8 cellular contexts compared by ENCODE assay signal in the genomic region with DNA sequence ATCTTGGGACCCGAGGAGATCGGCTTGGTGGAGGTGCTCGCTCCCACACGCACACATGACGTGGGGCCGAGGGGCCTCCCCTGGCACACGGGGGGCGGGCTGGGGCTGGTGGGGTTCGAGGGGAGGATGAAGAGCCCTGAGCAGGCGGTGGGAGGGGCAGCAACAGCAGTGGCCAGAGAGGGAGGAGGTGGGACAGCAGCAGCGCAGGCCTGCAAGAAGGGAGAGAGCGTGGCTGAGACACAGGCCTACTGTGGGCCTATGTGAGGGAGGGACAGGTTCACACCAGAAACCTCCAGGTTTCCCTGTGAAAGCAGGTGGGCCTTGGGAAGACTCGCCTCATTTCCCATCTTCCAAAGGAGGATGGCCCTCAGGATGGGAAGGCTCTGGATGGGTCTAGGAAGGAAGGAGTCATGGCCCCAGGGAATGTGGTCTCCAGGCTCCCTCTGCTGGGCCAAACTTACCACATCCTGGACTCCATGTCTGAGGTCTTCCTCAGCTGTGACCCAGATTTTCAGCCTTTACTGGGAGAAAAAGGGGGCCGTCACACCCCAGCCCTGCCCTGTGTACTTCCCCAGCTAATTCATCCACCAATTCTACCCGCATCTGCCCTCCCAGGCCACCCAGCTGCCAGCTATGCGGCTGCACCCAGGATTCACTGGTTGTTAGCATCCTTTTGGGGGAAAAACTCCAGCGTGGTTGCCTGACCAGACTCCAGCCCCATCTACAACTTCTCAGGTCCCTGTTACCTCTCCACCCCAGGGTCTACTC. TPM values are rescaled to one million over a fixed set of nuclear protein-coding genes. Genes with fewer than 3 reads are reported as not detected.
DNase-seq lines count a peak whose midpoint lies in the region; ATAC-seq and TF ChIP-seq lines count a peak whose summit lies in the region.

No MANE protein-coding gene starts in this region.

- peak; percentile 43 for ATAC-seq in activated CD8-positive, alpha-beta memory T cell treated with anti-CD3 and anti-CD28 coated beads, Interleukin-2, amount 10 ng/mL, durations not matched to agents 7 days and 5 days
- ATAC-seq in HG03280 (IDR thresholded peaks at IDR 0.05; ENCODE audit: unreplicated experiment): no peak
- ATAC-seq in HG02678 (IDR thresholded peaks at IDR 0.05; ENCODE audit: unreplicated experiment): no peak

- peak; percentile 63 for TF ChIP-seq CTCF in WI38 (IDR thresholded peaks at IDR 0.05; ENCODE audit: low read depth, low read length)

- no peak overlapping the region for H3K4me3 ChIP-seq in WI38 (ENCODE audit: low read depth, low read length)

- H3K27ac Mint-ChIP-seq in activated CD8-positive, alpha-beta memory T cell treated with anti-CD3 and anti-CD28 coated beads, Interleukin-2, amount 10 ng/mL, durations not matched to agents 7 days and 5 days: no peak overlapping the region
- no peak overlapping the region for H3K27ac Mint-ChIP-seq in immature natural killer cell

- H3K9me3 Mint-ChIP-seq in activated CD8-positive, alpha-beta memory T cell treated with anti-CD3 and anti-CD28 coated beads, Interleukin-2, amount 10 ng/mL, durations not matched to agents 7 days and 5 days (ENCODE audit: low read depth): no peaks in the 10 kb centered on the region
- H3K9me3 Mint-ChIP-seq in immature natural killer cell: no peaks in the 10 kb centered on the region

- no peak overlapping the region for H3K4me3 Mint-ChIP-seq in activated CD8-positive, alpha-beta memory T cell treated with anti-CD3 and anti-CD28 coated beads, Interleukin-2, amount 10 ng/mL, durations not matched to agents 7 days and 5 days
- no peak overlapping the region for H3K4me3 Mint-ChIP-seq in immature natural killer cell

- peak; percentile 54 for DNase-seq in activated CD8-positive, alpha-beta memory T cell treated with anti-CD3 and anti-CD28 coated beads, Interleukin-2, amount 10 ng/mL, durations not matched to agents 7 days and 5 days
- no peak for DNase-seq in activated CD8-positive, alpha-beta memory T cell treated with anti-CD3 and anti-CD28 coated beads, Interleukin-2, amount 50 U/mL, for 48 hours
- peak; percentile 86 for DNase-seq in HuH-7.5 (ENCODE audit: low spot score)
- DNase-seq in immature natural killer cell: peak in 2 of 3 donors; percentile 16 to 21
- DNase-seq in GF-D8 (lab: John Stamatoyannopoulos, UW): no peak

- peaks cover 42% of the 10 kb centered on the region for H3K27me3 Mint-ChIP-seq in activated CD8-positive, alpha-beta memory T cell treated with anti-CD3 and anti-CD28 coated beads, Interleukin-2, amount 10 ng/mL, durations not matched to agents 7 days and 5 days
- H3K27me3 Mint-ChIP-seq in immature natural killer cell (ENCODE audit: low read depth in 3 of 3): peaks cover 22 to 29% (median 29%) of the 10 kb centered on the region in 3 donors

- peaks cover 16% of the 10 kb centered on the region for H3K4me1 Mint-ChIP-seq in activated CD8-positive, alpha-beta memory T cell treated with anti-CD3 and anti-CD28 coated beads, Interleukin-2, amount 10 ng/mL, durations not matched to agents 7 days and 5 days
- H3K4me1 Mint-ChIP-seq in immature natural killer cell: peaks cover 8 to 14% of the 10 kb centered on the region in 2 donors

- H3K36me3 Mint-ChIP-seq in activated CD8-positive, alpha-beta memory T cell treated with anti-CD3 and anti-CD28 coated beads, Interleukin-2, amount 10 ng/mL, durations not matched to agents 7 days and 5 days: peaks cover 4% of the 10 kb centered on the region
- peaks cover 0 to 4% (median 0%) of the 10 kb centered on the region in 3 donors for H3K36me3 Mint-ChIP-seq in immature natural killer cell

- CTCF ChIA-PET in activated CD8-positive, alpha-beta memory T cell treated with anti-CD3 and anti-CD28 coated beads, Interleukin-2, amount 10 ng/mL, durations not matched to agents 7 days and 5 days (lab: Charles Lee): interaction anchor here (0.6 to 1.7 kb wide), 9 partner anchors 10 to 146 kb away, joined by 3 to 5 read pairs (median 4); no protein-coding TSS in a partner anchor

RNA-seq across cellular contexts. Expression of gene PIANP, which starts 2.8 kb away (rescaled TPM):
- not detected for total RNA-seq in activated CD8-positive, alpha-beta memory T cell treated with anti-CD3 and anti-CD28 coated beads, Interleukin-2, amount 10 ng/mL, durations not matched to agents 7 days and 5 days
- polyA plus RNA-seq in immature natural killer cell: not detected

RNA-seq across cellular contexts. Expression of gene ZNF384, which starts 8.6 kb away (rescaled TPM):
- 10 to 100 TPM; 76.3 to 76.4 TPM for total RNA-seq in activated CD8-positive, alpha-beta memory T cell treated with anti-CD3 and anti-CD28 coated beads, Interleukin-2, amount 10 ng/mL, durations not matched to agents 7 days and 5 days
- 10 to 100 TPM; 14.6 to 41.5 (median 31.6) TPM for polyA plus RNA-seq in immature natural killer cell

RNA-seq across cellular contexts. Expression of gene COPS7A, which starts 26.1 kb away (rescaled TPM):
- 10 to 100 TPM; 28.2 to 30.0 TPM for total RNA-seq in activated CD8-positive, alpha-beta memory T cell treated with anti-CD3 and anti-CD28 coated beads, Interleukin-2, amount 10 ng/mL, durations not matched to agents 7 days and 5 days
- polyA plus RNA-seq in immature natural killer cell: 10 to 100 TPM; 34.1 to 62.1 (median 45.6) TPM

RNA-seq across cellular contexts. Expression of gene ING4, which starts 34.8 kb away (rescaled TPM):
- total RNA-seq in activated CD8-positive, alpha-beta memory T cell treated with anti-CD3 and anti-CD28 coated beads, Interleukin-2, amount 10 ng/mL, durations not matched to agents 7 days and 5 days: 10 to 100 TPM; 26.0 to 26.3 TPM
- 100 to 1,000 TPM in 1 of 3 donors, 10 to 100 TPM in 2; 60.7 to 156 (median 93.9) TPM for polyA plus RNA-seq in immature natural killer cell

RNA-seq across cellular contexts. Expression of gene ACRBP, which starts 50.5 kb away (rescaled TPM):
- 1 to 10 TPM; 1.1 to 2.0 TPM for total RNA-seq in activated CD8-positive, alpha-beta memory T cell treated with anti-CD3 and anti-CD28 coated beads, Interleukin-2, amount 10 ng/mL, durations not matched to agents 7 days and 5 days
- polyA plus RNA-seq in immature natural killer cell: 10 to 100 TPM in 1 of 3 donors, 1 to 10 TPM in 1, not detected in 1; 4.2 to 10.2 TPM

Comparison
In these comparisons a context has a peak if more than half of its experiments do, and no peak if none do; other contexts are left out.
1. DNase-seq: peak in activated CD8-positive, alpha-beta memory T cell treated with anti-CD3 and anti-CD28 coated beads, Interleukin-2, amount 10 ng/mL, durations not matched to agents 7 days and 5 days (single experiment), HuH-7.5 (single experiment) and immature natural killer cell (2 of 3); none in activated CD8-positive, alpha-beta memory T cell treated with anti-CD3 and anti-CD28 coated beads, Interleukin-2, amount 50 U/mL, for 48 hours (single experiment) and GF-D8 (single experiment).